ENCODE assay signal across 1 cellular context in the genomic region with DNA sequence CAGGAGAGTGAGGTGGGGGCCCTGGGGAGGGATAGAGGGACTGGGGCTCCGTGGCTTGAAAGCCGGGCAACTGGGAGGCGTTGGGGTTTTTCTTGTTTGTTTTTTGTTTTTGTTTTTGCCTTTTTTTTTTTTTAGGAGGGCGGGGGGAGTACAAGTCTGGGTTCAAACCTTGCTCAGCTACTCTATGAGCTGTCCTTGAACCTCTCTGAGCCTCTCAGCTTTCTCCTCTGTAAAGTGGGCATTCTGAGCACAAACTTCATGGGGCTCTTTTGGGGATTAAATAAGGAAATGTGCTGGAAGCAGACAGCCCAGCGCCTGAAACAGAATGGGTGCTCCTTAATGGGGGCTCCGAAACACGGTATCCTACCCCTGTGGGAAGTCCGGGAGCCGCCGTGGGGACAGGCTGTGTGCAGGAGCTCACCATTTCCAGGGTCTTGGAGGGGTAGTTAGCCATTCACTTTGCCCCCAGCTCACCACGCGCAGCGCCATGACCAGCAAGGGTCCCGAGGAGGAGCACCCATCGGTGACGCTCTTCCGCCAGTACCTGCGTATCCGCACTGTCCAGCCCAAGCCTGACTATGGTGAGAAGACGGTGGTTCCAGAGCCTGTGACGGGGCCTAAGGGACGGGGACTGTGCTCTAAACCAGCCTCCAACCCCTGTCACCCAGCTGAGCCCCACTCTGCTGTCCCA.
A peak's percentile ranks its signal among the peaks of the same experiment; 100 is the strongest.
TF ChIP-seq lines count a peak whose summit lies in the region.

No MANE protein-coding gene starts in this region.

TF ChIP-seq in HepG2, 621 proteins besides CTCF, POLR2A, EP300 and RAD21 (continues in another document):
- TF ChIP-seq, protein P1, sequence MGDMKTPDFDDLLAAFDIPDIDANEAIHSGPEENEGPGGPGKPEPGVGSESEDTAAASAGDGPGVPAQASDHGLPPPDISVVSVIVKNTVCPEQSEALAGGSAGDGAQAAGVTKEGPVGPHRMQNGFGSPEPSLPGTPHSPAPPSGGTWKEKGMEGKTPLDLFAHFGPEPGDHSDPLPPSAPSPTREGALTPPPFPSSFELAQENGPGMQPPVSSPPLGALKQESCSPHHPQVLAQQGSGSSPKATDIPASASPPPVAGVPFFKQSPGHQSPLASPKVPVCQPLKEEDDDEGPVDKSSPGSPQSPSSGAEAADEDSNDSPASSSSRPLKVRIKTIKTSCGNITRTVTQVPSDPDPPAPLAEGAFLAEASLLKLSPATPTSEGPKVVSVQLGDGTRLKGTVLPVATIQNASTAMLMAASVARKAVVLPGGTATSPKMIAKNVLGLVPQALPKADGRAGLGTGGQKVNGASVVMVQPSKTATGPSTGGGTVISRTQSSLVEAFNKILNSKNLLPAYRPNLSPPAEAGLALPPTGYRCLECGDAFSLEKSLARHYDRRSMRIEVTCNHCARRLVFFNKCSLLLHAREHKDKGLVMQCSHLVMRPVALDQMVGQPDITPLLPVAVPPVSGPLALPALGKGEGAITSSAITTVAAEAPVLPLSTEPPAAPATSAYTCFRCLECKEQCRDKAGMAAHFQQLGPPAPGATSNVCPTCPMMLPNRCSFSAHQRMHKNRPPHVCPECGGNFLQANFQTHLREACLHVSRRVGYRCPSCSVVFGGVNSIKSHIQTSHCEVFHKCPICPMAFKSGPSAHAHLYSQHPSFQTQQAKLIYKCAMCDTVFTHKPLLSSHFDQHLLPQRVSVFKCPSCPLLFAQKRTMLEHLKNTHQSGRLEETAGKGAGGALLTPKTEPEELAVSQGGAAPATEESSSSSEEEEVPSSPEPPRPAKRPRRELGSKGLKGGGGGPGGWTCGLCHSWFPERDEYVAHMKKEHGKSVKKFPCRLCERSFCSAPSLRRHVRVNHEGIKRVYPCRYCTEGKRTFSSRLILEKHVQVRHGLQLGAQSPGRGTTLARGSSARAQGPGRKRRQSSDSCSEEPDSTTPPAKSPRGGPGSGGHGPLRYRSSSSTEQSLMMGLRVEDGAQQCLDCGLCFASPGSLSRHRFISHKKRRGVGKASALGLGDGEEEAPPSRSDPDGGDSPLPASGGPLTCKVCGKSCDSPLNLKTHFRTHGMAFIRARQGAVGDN (CRISPR knock-in tag; IDR thresholded peaks at IDR 0.05): peak; percentile 45; the same call in 1 of the 2 replicates
- TF ChIP-seq, protein P2, sequence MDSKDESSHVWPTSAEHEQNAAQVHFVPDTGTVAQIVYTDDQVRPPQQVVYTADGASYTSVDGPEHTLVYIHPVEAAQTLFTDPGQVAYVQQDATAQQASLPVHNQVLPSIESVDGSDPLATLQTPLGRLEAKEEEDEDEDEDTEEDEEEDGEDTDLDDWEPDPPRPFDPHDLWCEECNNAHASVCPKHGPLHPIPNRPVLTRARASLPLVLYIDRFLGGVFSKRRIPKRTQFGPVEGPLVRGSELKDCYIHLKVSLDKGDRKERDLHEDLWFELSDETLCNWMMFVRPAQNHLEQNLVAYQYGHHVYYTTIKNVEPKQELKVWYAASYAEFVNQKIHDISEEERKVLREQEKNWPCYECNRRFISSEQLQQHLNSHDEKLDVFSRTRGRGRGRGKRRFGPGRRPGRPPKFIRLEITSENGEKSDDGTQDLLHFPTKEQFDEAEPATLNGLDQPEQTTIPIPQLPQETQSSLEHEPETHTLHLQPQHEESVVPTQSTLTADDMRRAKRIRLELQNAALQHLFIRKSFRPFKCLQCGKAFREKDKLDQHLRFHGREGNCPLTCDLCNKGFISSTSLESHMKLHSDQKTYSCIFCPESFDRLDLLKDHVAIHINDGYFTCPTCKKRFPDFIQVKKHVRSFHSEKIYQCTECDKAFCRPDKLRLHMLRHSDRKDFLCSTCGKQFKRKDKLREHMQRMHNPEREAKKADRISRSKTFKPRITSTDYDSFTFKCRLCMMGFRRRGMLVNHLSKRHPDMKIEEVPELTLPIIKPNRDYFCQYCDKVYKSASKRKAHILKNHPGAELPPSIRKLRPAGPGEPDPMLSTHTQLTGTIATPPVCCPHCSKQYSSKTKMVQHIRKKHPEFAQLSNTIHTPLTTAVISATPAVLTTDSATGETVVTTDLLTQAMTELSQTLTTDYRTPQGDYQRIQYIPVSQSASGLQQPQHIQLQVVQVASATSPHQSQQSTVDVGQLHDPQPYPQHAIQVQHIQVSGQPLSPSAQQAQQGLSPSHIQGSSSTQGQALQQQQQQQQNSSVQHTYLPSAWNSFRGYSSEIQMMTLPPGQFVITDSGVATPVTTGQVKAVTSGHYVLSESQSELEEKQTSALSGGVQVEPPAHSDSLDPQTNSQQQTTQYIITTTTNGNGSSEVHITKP (CRISPR knock-in tag; IDR thresholded peaks at IDR 0.05; ENCODE audit: low read depth): no peak
- TF ChIP-seq ZNF460 (CRISPR knock-in tag; IDR thresholded peaks at IDR 0.05; ENCODE audit: borderline replicate concordance): 0 out of 2 replicates have a peak, but pooled peaks have one; percentile 36
- TF ChIP-seq AHR (CRISPR knock-in tag; IDR thresholded peaks at IDR 0.05): no peak
- no peak for TF ChIP-seq PITX1 (CRISPR knock-in tag; IDR thresholded peaks at IDR 0.05)
- TF ChIP-seq CREB1 (IDR thresholded peaks at IDR 0.05): no peak
- TF ChIP-seq CREB1 (CRISPR knock-in tag; IDR thresholded peaks at IDR 0.05): no peak
- no peak for TF ChIP-seq ZNF501 (CRISPR knock-in tag; IDR thresholded peaks at IDR 0.05)
- TF ChIP-seq, protein P3, sequence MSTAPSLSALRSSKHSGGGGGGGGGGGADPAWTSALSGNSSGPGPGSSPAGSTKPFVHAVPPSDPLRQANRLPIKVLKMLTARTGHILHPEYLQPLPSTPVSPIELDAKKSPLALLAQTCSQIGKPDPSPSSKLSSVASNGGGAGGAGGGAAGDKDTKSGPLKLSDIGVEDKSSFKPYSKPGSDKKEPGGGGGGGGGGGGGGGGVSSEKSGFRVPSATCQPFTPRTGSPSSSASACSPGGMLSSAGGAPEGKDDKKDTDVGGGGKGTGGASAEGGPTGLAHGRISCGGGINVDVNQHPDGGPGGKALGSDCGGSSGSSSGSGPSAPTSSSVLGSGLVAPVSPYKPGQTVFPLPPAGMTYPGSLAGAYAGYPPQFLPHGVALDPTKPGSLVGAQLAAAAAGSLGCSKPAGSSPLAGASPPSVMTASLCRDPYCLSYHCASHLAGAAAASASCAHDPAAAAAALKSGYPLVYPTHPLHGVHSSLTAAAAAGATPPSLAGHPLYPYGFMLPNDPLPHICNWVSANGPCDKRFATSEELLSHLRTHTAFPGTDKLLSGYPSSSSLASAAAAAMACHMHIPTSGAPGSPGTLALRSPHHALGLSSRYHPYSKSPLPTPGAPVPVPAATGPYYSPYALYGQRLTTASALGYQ (CRISPR knock-in tag; IDR thresholded peaks at IDR 0.05): no peak
- TF ChIP-seq ISL2 (CRISPR knock-in tag; IDR thresholded peaks at IDR 0.05): 0 out of 2 replicates have a peak, but pooled peaks have one; percentile 7
- TF ChIP-seq FOXJ3 (CRISPR knock-in tag; IDR thresholded peaks at IDR 0.05; ENCODE audit: borderline replicate concordance): no peak
- no peak for TF ChIP-seq GABPA (IDR thresholded peaks at IDR 0.05; ENCODE audit: low read depth, low read length)
- TF ChIP-seq GABPA (CRISPR knock-in tag; IDR thresholded peaks at IDR 0.05; ENCODE audit: low read depth): peak; percentile 56; the same call in 1 of the 2 replicates
- TF ChIP-seq, protein P4, sequence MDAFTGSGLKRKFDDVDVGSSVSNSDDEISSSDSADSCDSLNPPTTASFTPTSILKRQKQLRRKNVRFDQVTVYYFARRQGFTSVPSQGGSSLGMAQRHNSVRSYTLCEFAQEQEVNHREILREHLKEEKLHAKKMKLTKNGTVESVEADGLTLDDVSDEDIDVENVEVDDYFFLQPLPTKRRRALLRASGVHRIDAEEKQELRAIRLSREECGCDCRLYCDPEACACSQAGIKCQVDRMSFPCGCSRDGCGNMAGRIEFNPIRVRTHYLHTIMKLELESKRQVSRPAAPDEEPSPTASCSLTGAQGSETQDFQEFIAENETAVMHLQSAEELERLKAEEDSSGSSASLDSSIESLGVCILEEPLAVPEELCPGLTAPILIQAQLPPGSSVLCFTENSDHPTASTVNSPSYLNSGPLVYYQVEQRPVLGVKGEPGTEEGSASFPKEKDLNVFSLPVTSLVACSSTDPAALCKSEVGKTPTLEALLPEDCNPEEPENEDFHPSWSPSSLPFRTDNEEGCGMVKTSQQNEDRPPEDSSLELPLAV (CRISPR knock-in tag; conservative IDR thresholded peaks at IDR 0.05; ENCODE audit: low read depth): no peak
- TF ChIP-seq GLI4 (CRISPR knock-in tag; IDR thresholded peaks at IDR 0.05; ENCODE audit: borderline replicate concordance): no peak
- no peak for TF ChIP-seq NR2F1 (CRISPR knock-in tag; IDR thresholded peaks at IDR 0.05)
- TF ChIP-seq ZNF607 (CRISPR knock-in tag; IDR thresholded peaks at IDR 0.05; ENCODE audit: borderline replicate concordance): peak; percentile 0; the same call in 1 of the 2 replicates
- TF ChIP-seq SRSF1 (optimal IDR thresholded peaks at IDR 0.05; ENCODE audit: low read depth, low read length): peak; percentile 89
- TF ChIP-seq ZNF790 (CRISPR knock-in tag; IDR thresholded peaks at IDR 0.05; ENCODE audit: borderline replicate concordance): no peak
- 0 out of 2 replicates have a peak, but pooled peaks have one; percentile 3 for TF ChIP-seq ZNF773 (CRISPR knock-in tag; IDR thresholded peaks at IDR 0.05; ENCODE audit: borderline replicate concordance)
- peak; percentile 13; the same call in 1 of the 2 replicates for TF ChIP-seq ZNF816 (CRISPR knock-in tag; IDR thresholded peaks at IDR 0.05; ENCODE audit: borderline replicate concordance)
- no peak for TF ChIP-seq ZFP41 (CRISPR knock-in tag; IDR thresholded peaks at IDR 0.05; ENCODE audit: borderline replicate concordance)
- peak; percentile 49 for TF ChIP-seq AGO2 (optimal IDR thresholded peaks at IDR 0.05; ENCODE audit: low read depth, low read length)
- TF ChIP-seq HNRNPK (IDR thresholded peaks at IDR 0.05; ENCODE audit: low read depth, low read length, poor library complexity, severe bottlenecking): peak; percentile 3
- TF ChIP-seq ZNF256 (CRISPR knock-in tag; conservative IDR thresholded peaks at IDR 0.05): no peak
- TF ChIP-seq MBD4 (IDR thresholded peaks at IDR 0.05; ENCODE audit: borderline replicate concordance, low read length): no peak
- TF ChIP-seq RCOR2 (CRISPR knock-in tag; IDR thresholded peaks at IDR 0.05): 0 out of 2 replicates have a peak, but pooled peaks have one; percentile 14
- no peak for TF ChIP-seq HOXA9 (CRISPR knock-in tag; IDR thresholded peaks at IDR 0.05; ENCODE audit: borderline replicate concordance)
- TF ChIP-seq HES4 (CRISPR knock-in tag; IDR thresholded peaks at IDR 0.05; ENCODE audit: borderline replicate concordance): no peak
- no peak; the same call in 1 of the 2 replicates for TF ChIP-seq ZMYM3 (CRISPR knock-in tag; IDR thresholded peaks at IDR 0.05)
- TF ChIP-seq, protein P5, sequence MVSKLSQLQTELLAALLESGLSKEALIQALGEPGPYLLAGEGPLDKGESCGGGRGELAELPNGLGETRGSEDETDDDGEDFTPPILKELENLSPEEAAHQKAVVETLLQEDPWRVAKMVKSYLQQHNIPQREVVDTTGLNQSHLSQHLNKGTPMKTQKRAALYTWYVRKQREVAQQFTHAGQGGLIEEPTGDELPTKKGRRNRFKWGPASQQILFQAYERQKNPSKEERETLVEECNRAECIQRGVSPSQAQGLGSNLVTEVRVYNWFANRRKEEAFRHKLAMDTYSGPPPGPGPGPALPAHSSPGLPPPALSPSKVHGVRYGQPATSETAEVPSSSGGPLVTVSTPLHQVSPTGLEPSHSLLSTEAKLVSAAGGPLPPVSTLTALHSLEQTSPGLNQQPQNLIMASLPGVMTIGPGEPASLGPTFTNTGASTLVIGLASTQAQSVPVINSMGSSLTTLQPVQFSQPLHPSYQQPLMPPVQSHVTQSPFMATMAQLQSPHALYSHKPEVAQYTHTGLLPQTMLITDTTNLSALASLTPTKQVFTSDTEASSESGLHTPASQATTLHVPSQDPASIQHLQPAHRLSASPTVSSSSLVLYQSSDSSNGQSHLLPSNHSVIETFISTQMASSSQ (IDR thresholded peaks at IDR 0.05; ENCODE audit: low read depth): no peak
- TF ChIP-seq, protein P5 (CRISPR knock-in tag; IDR thresholded peaks at IDR 0.05; ENCODE audit: borderline replicate concordance): no peak
- TF ChIP-seq SALL1 (CRISPR knock-in tag; IDR thresholded peaks at IDR 0.05): peak; percentile 37; the same call in 1 of the 2 replicates
- TF ChIP-seq, protein P6, sequence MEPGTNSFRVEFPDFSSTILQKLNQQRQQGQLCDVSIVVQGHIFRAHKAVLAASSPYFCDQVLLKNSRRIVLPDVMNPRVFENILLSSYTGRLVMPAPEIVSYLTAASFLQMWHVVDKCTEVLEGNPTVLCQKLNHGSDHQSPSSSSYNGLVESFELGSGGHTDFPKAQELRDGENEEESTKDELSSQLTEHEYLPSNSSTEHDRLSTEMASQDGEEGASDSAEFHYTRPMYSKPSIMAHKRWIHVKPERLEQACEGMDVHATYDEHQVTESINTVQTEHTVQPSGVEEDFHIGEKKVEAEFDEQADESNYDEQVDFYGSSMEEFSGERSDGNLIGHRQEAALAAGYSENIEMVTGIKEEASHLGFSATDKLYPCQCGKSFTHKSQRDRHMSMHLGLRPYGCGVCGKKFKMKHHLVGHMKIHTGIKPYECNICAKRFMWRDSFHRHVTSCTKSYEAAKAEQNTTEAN (CRISPR knock-in tag; conservative IDR thresholded peaks at IDR 0.05): no peak
- TF ChIP-seq ZFP82 (CRISPR knock-in tag; IDR thresholded peaks at IDR 0.05; ENCODE audit: borderline replicate concordance): peak; percentile 88; the same call in 1 of the 2 replicates
- TF ChIP-seq YY1 (IDR thresholded peaks at IDR 0.05; ENCODE audit: insufficient read depth, insufficient replicate concordance, low read depth, low read length): peak; percentile 30
- TF ChIP-seq JUN (CRISPR knock-in tag; IDR thresholded peaks at IDR 0.05): no peak
- TF ChIP-seq ZNF619 (CRISPR knock-in tag; IDR thresholded peaks at IDR 0.05): 0 out of 2 replicates have a peak, but pooled peaks have one; percentile 60
- TF ChIP-seq ZNF83 (CRISPR knock-in tag; IDR thresholded peaks at IDR 0.05; ENCODE audit: borderline replicate concordance): no peak
- peak; percentile 34; the same call in 1 of the 2 replicates for TF ChIP-seq MZF1 (CRISPR knock-in tag; IDR thresholded peaks at IDR 0.05; ENCODE audit: borderline replicate concordance)
- 0 out of 2 replicates have a peak, but pooled peaks have one; percentile 1 for TF ChIP-seq NR2C2 (CRISPR knock-in tag; IDR thresholded peaks at IDR 0.05; ENCODE audit: borderline replicate concordance)
- no peak for TF ChIP-seq PRMT3 (CRISPR knock-in tag; IDR thresholded peaks at IDR 0.05; ENCODE audit: borderline replicate concordance, low read depth)
- TF ChIP-seq MED1 (CRISPR knock-in tag; IDR thresholded peaks at IDR 0.05): no peak
- 0 out of 2 replicates have a peak, but pooled peaks have one; percentile 16 for TF ChIP-seq ZMYM2 (CRISPR knock-in tag; IDR thresholded peaks at IDR 0.05)
- no peak for TF ChIP-seq ZNF75D (CRISPR knock-in tag; IDR thresholded peaks at IDR 0.05; ENCODE audit: borderline replicate concordance)
- 0 out of 2 replicates have a peak, but pooled peaks have one; percentile 70 for TF ChIP-seq ZNF670 (CRISPR knock-in tag; IDR thresholded peaks at IDR 0.05; ENCODE audit: borderline replicate concordance)
